16 cellular contexts compared by ENCODE assay signal in genomic region chr2:120809151-120809550, GRCh38.
"Had no signal": no experiment of that assay in that cellular context is flagged by ENCODE, and none has a peak within 500 bp of the region (broad histone marks: within the 10 kb centered on the region; RNA-seq: fewer than 3 reads in every experiment).

No MANE protein-coding gene starts in this region.

- ATAC-seq: left lobe of liver had no signal

- H3K4me3 Mint-ChIP-seq: activated B cell treated with CpG ODN at 0.5 μM for 24 hours; activated CD4-positive, alpha-beta memory T cell treated with anti-CD3 and anti-CD28 coated beads for 36 hours; activated naive CD8-positive, alpha-beta T cell; mesothelial cell of epicardium; natural killer cell treated with Interleukin-12 subunit alpha and Interleukin-12 subunit beta and Interleukin-15 and Interleukin-18, amount 100 ng/mL, for 72 hours had no signal

- DNase-seq: activated B cell treated with CpG ODN at 0.5 μM for 24 hours; activated CD4-positive, alpha-beta memory T cell treated with anti-CD3 and anti-CD28 coated beads for 36 hours; activated CD4-positive, alpha-beta T cell treated with anti-CD3 and anti-CD28 coated beads for 4 hours; amygdala; dermis blood vessel endothelial cell; head of caudate nucleus; kidney; sigmoid colon; stimulated activated CD4-positive, alpha-beta T cell treated with anti-CD3 and anti-CD28 coated beads, Interleukin-1b, Interleukin-23, amount 100 ng/mL, for 48 hours; stimulated activated CD8-positive, alpha-beta memory T cell treated with anti-CD3 and anti-CD28 coated beads, Interleukin-4, amount 100 ng/mL, for 48 hours; stimulated activated naive CD4-positive, alpha-beta T cell; thyroid gland had no signal

- H3K4me1 Mint-ChIP-seq: activated B cell treated with CpG ODN at 0.5 μM for 24 hours, mesothelial cell of epicardium had no signal

- H3K36me3 Mint-ChIP-seq: activated CD4-positive, alpha-beta memory T cell treated with anti-CD3 and anti-CD28 coated beads for 36 hours; activated naive CD8-positive, alpha-beta T cell; natural killer cell treated with Interleukin-12 subunit alpha and Interleukin-12 subunit beta and Interleukin-15 and Interleukin-18, amount 100 ng/mL, for 72 hours had no signal

- H3K27ac Mint-ChIP-seq: activated B cell treated with CpG ODN at 0.5 μM for 24 hours; activated CD4-positive, alpha-beta memory T cell treated with anti-CD3 and anti-CD28 coated beads for 36 hours; activated naive CD8-positive, alpha-beta T cell; mesothelial cell of epicardium; natural killer cell treated with Interleukin-12 subunit alpha and Interleukin-12 subunit beta and Interleukin-15 and Interleukin-18, amount 100 ng/mL, for 72 hours had no signal

- H3K9me3 Mint-ChIP-seq: activated CD4-positive, alpha-beta memory T cell treated with anti-CD3 and anti-CD28 coated beads for 36 hours; mesothelial cell of epicardium; natural killer cell treated with Interleukin-12 subunit alpha and Interleukin-12 subunit beta and Interleukin-15 and Interleukin-18, amount 100 ng/mL, for 72 hours had no signal
